In the genomic region with DNA sequence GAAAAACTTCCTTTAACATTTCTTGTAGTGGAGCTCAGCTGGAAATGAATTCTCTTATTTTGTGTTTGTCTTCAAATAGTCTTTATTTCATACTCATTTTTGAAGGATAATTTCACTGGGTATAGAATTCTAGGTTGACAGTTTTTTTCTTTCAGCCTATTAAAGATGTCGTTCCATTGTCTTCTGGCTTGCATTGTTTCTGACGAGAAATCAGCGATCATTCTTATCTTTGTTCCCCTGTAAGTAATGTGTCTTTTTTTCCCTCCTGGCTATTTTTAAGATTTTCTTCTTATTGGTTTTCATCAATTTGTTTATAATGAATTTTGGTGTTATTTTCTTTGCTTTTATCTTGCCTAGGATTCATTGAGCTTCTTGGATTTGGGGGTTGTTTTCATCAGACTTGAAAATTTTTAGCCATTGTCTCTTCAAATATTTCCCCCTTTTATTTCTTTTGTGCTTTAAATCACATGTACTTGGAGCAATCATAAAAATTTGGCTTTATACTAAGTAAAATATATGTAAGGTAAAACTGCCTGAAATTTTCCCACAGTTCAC, we compare ENCODE assay signal across 14 cellular contexts.
"Had no signal": no experiment of that assay in that cellular context is flagged by ENCODE, and none has a peak within 500 bp of the region (broad histone marks: within the 10 kb centered on the region; RNA-seq: fewer than 3 reads in every experiment).

No MANE protein-coding gene starts in this region.

- H3K36me3 ChIP-seq: adrenal gland, upper lobe of left lung had no signal

- H3K4me1 ChIP-seq: adrenal gland, psoas muscle, upper lobe of left lung had no signal

- H3K4me3 ChIP-seq: adrenal gland, coronary artery, psoas muscle, upper lobe of left lung had no signal

- H3K27me3 ChIP-seq: adrenal gland, upper lobe of left lung had no signal

- ATAC-seq: left ventricle myocardium superior, psoas muscle, sciatic nerve had no signal

- DNase-seq: activated CD4-positive, alpha-beta T cell treated with anti-CD3 and anti-CD28 coated beads, Interleukin-2, amount 50 U/mL, for 1 hour; activated naive CD4-positive, alpha-beta T cell treated with anti-CD3 and anti-CD28 coated beads, Interleukin-2, amount 10 ng/mL, durations not matched to agents 7 days and 5 days; adrenal gland; effector CD8-positive, alpha-beta T cell; left ventricle myocardium superior; mesenchymal stem cell; occipital lobe; psoas muscle; stimulated activated CD4-positive, alpha-beta T cell treated with anti-CD3 and anti-CD28 coated beads, Interleukin-12 subunit alpha, Interleukin-12 subunit beta, amount 100 ng/mL, for 4 hours; stimulated activated CD4-positive, alpha-beta T cell treated with anti-CD3 and anti-CD28 coated beads, Interleukin-2, amount 100 ng/mL, for 48 hours; stimulated activated naive CD4-positive, alpha-beta T cell treated with Interleukin-2 at 50 U/mL for 16 hours; upper lobe of left lung had no signal

- H3K27ac ChIP-seq: adrenal gland, coronary artery, psoas muscle, upper lobe of left lung had no signal
